Comparison of ENCODE assay signal across 1 cellular context in the genomic region with DNA sequence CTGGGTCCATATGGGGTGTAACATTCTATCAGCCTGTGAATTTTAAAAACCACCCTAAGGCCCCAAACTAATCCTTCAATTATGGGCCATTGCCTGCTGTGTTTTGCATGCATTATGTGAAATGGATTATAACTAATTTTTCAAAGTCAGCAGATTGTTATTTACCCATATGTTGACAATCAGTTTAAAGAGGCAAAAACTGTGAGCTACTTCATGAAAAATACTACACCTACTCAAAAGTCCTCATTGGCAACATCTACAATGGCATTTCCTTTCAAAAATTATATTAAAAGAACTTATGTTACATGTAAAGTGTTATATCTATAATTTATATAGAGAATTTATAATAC.
TF ChIP-seq lines count a peak whose summit lies in the region.

No MANE protein-coding gene starts in this region.

TF ChIP-seq in HepG2, 621 proteins besides CTCF, POLR2A, EP300 and RAD21 (continued from another document):
- TF ChIP-seq ZNF350 (CRISPR knock-in tag; IDR thresholded peaks at IDR 0.05; ENCODE audit: borderline replicate concordance, low read depth) = no peak
- TF ChIP-seq NR2F2 (IDR thresholded peaks at IDR 0.05; ENCODE audit: borderline replicate concordance, low read depth) = no peak
- no peak for TF ChIP-seq PPARG (CRISPR knock-in tag; conservative IDR thresholded peaks at IDR 0.05)
- 0 out of 2 replicates have a peak, but pooled peaks have one; percentile 14 for TF ChIP-seq MAFF (IDR thresholded peaks at IDR 0.05; ENCODE audit: low read depth, low read length)
- TF ChIP-seq MAFK (conservative IDR thresholded peaks at IDR 0.05 in 1 of 2, IDR thresholded peaks at IDR 0.05 in 1 of 2; ENCODE audit: low read length in 2 of 2) = peak; percentile 42 to 56; a peak in 3 of 4 replicates
- no peak for TF ChIP-seq CEBPG (CRISPR knock-in tag; IDR thresholded peaks at IDR 0.05)
- TF ChIP-seq, protein P1, sequence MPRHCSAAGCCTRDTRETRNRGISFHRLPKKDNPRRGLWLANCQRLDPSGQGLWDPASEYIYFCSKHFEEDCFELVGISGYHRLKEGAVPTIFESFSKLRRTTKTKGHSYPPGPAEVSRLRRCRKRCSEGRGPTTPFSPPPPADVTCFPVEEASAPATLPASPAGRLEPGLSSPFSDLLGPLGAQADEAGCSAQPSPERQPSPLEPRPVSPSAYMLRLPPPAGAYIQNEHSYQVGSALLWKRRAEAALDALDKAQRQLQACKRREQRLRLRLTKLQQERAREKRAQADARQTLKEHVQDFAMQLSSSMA (CRISPR knock-in tag; IDR thresholded peaks at IDR 0.05) = no peak
- TF ChIP-seq RBM22 (optimal IDR thresholded peaks at IDR 0.05; ENCODE audit: low read length) = no peak
- TF ChIP-seq GATAD2A (CRISPR knock-in tag; IDR thresholded peaks at IDR 0.05) = no peak
- TF ChIP-seq TBP (CRISPR knock-in tag; IDR thresholded peaks at IDR 0.05) = no peak
TF ChIP-seq in HepG2: peak in this region for 2.
